In genomic region chr17:12911241-12911640, GRCh38 we compare ENCODE assay signal across 38 cellular contexts.
"Had no signal": no experiment of that assay in that cellular context is flagged by ENCODE, and none has a peak within 500 bp of the region (broad histone marks: within the 10 kb centered on the region; RNA-seq: fewer than 3 reads in every experiment).

No MANE protein-coding gene starts in this region.

- H3K4me1 Mint-ChIP-seq: activated CD4-positive, alpha-beta memory T cell treated with anti-CD3 and anti-CD28 coated beads, Interleukin-2, amount 10 ng/mL, durations not matched to agents 7 days and 5 days; activated CD8-positive, alpha-beta memory T cell treated with anti-CD3 and anti-CD28 coated beads, Interleukin-2, amount 10 ng/mL, durations not matched to agents 7 days and 5 days; activated naive CD4-positive, alpha-beta T cell treated with anti-CD3 and anti-CD28 coated beads, Interleukin-2, amount 10 ng/mL, durations not matched to agents 7 days and 5 days; T-cell; T-helper 17 cell had no signal

- H3K27ac Mint-ChIP-seq: activated CD4-positive, alpha-beta memory T cell treated with anti-CD3 and anti-CD28 coated beads, Interleukin-2, amount 10 ng/mL, durations not matched to agents 7 days and 5 days; activated CD8-positive, alpha-beta memory T cell treated with anti-CD3 and anti-CD28 coated beads, Interleukin-2, amount 10 ng/mL, durations not matched to agents 7 days and 5 days; activated naive CD4-positive, alpha-beta T cell treated with anti-CD3 and anti-CD28 coated beads, Interleukin-2, amount 10 ng/mL, durations not matched to agents 7 days and 5 days; activated naive CD8-positive, alpha-beta T cell; T-cell; T-helper 17 cell had no signal

- DNase-seq: activated CD4-positive, alpha-beta memory T cell treated with anti-CD3 and anti-CD28 coated beads, Interleukin-2, amount 10 ng/mL, durations not matched to agents 7 days and 5 days; activated CD4-positive, alpha-beta T cell treated with anti-CD3 and anti-CD28 coated beads for 1 hour; activated CD4-positive, alpha-beta T cell treated with anti-CD3 and anti-CD28 coated beads for 48 hours; activated CD4-positive, CD25-positive, alpha-beta regulatory T cell; activated CD8-positive, alpha-beta memory T cell treated with anti-CD3 and anti-CD28 coated beads for 24 hours; activated CD8-positive, alpha-beta memory T cell treated with anti-CD3 and anti-CD28 coated beads, Interleukin-2, amount 10 ng/mL, durations not matched to agents 7 days and 5 days; activated CD8-positive, alpha-beta memory T cell treated with anti-CD3 and anti-CD28 coated beads, Interleukin-2, amount 50 U/mL, for 48 hours; activated effector memory CD4-positive, alpha-beta T cell treated with Interleukin-2 at 50 U/mL for 16 hours; activated naive CD4-positive, alpha-beta T cell treated with anti-CD3 and anti-CD28 coated beads, Interleukin-2, amount 10 ng/mL, durations not matched to agents 7 days and 5 days; activated T-cell treated with anti-CD3 and anti-CD28 coated beads, Interleukin-2, amount 50 U/mL, for 48 hours; amniotic stem cell; caudate nucleus; cerebellar nuclear complex; Kasumi-1; MM.1S; MV-4-11; NCI-H1105; NCI-H1417 treated with DMSO at 0.1 percent for 48 hours; NCI-H187 treated with DMSO at 0.1 percent for 48 hours; NCI-H2081; NCI-H2171 treated with DMSO at 0.1 percent for 48 hours; NCI-H2227 treated with DMSO at 0.1 percent for 48 hours; NCI-H446; NCI-H510A treated with DMSO at 0.1 percent for 48 hours; NCI-H526 treated with DMSO at 0.1 percent for 48 hours; RPMI8226; SHP77 treated with DMSO at 0.1 percent for 48 hours; SK-N-SH; T-cell; T-helper 17 cell; T-helper 9 cell; WERI-Rb-1 had no signal

- H3K36me3 Mint-ChIP-seq: activated CD8-positive, alpha-beta memory T cell treated with anti-CD3 and anti-CD28 coated beads, Interleukin-2, amount 10 ng/mL, durations not matched to agents 7 days and 5 days; activated naive CD4-positive, alpha-beta T cell treated with anti-CD3 and anti-CD28 coated beads, Interleukin-2, amount 10 ng/mL, durations not matched to agents 7 days and 5 days; activated naive CD8-positive, alpha-beta T cell; T-cell had no signal

- H3K27ac ChIP-seq: ascending aorta, breast epithelium, SJSA1, WERI-Rb-1 had no signal

- H3K27me3 ChIP-seq: ascending aorta, breast epithelium had no signal

- H3K9ac ChIP-seq: SK-N-SH had no signal

- H3K36me3 ChIP-seq: breast epithelium, SJSA1 had no signal

- H3K4me3 Mint-ChIP-seq: activated CD4-positive, alpha-beta memory T cell treated with anti-CD3 and anti-CD28 coated beads, Interleukin-2, amount 10 ng/mL, durations not matched to agents 7 days and 5 days; activated CD8-positive, alpha-beta memory T cell treated with anti-CD3 and anti-CD28 coated beads, Interleukin-2, amount 10 ng/mL, durations not matched to agents 7 days and 5 days; activated naive CD4-positive, alpha-beta T cell treated with anti-CD3 and anti-CD28 coated beads, Interleukin-2, amount 10 ng/mL, durations not matched to agents 7 days and 5 days; activated naive CD8-positive, alpha-beta T cell; T-cell; T-helper 17 cell had no signal

- H3K4me2 ChIP-seq: SK-N-SH had no signal

- ATAC-seq: activated CD8-positive, alpha-beta memory T cell treated with anti-CD3 and anti-CD28 coated beads, Interleukin-2, amount 10 ng/mL, durations not matched to agents 7 days and 5 days; K562; Panc1; T-cell; T-helper 17 cell had no signal

- H3K4me3 ChIP-seq: ascending aorta, breast epithelium, K562, SJSA1 had no signal

- H3K27me3 Mint-ChIP-seq: activated CD4-positive, alpha-beta memory T cell treated with anti-CD3 and anti-CD28 coated beads, Interleukin-2, amount 10 ng/mL, durations not matched to agents 7 days and 5 days; activated naive CD4-positive, alpha-beta T cell treated with anti-CD3 and anti-CD28 coated beads, Interleukin-2, amount 10 ng/mL, durations not matched to agents 7 days and 5 days had no signal

- H3K4me1 ChIP-seq: ascending aorta, breast epithelium, SJSA1 had no signal

- H3K9me3 ChIP-seq: ascending aorta, breast epithelium, SJSA1, SK-N-SH had no signal
